In the genomic region with DNA sequence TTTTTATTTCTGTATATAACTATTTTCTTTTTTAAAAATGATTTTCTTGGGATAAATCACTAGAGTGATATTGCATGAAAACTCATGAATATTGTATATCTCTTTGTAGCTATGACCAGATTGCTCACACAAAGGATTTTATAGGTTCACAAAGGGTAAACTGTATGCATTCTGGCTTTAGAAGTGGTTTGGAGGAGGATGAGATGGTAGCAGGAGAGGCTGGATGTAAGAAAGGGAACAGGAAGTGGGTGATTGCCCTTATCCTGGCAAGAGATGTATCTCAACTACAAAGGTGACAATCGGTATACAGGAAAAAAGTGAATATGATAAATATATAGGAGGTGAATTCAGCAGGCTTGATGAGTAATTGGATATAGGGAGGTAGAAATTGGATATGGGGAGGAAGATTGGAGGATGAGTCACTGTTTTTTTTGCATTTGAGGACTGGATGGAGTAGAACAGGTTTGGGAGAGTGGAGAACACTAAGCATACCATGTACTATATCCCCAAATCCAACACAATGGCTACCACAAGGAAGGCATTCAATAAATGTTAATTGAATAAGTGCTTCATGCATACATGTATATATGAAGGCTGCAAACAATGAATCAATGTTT, we compare ENCODE assay signal across 1 cellular context.
TF ChIP-seq lines count a peak whose summit lies in the region.

No MANE protein-coding gene starts in this region.

TF ChIP-seq in HepG2, 621 proteins besides CTCF, POLR2A, EP300 and RAD21 (continued from another document):
- no peak for TF ChIP-seq ZBTB40 (IDR thresholded peaks at IDR 0.05)
- no peak for TF ChIP-seq ZBTB40 (CRISPR knock-in tag; IDR thresholded peaks at IDR 0.05)
- TF ChIP-seq NFYB (CRISPR knock-in tag; IDR thresholded peaks at IDR 0.05): no peak
- TF ChIP-seq MYNN (CRISPR knock-in tag; IDR thresholded peaks at IDR 0.05; ENCODE audit: low read depth): no peak
- TF ChIP-seq, protein P1, sequence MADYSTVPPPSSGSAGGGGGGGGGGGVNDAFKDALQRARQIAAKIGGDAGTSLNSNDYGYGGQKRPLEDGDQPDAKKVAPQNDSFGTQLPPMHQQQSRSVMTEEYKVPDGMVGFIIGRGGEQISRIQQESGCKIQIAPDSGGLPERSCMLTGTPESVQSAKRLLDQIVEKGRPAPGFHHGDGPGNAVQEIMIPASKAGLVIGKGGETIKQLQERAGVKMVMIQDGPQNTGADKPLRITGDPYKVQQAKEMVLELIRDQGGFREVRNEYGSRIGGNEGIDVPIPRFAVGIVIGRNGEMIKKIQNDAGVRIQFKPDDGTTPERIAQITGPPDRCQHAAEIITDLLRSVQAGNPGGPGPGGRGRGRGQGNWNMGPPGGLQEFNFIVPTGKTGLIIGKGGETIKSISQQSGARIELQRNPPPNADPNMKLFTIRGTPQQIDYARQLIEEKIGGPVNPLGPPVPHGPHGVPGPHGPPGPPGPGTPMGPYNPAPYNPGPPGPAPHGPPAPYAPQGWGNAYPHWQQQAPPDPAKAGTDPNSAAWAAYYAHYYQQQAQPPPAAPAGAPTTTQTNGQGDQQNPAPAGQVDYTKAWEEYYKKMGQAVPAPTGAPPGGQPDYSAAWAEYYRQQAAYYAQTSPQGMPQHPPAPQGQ (CRISPR knock-in tag; IDR thresholded peaks at IDR 0.05; ENCODE audit: borderline replicate concordance): no peak
- no peak for TF ChIP-seq U2AF1 (optimal IDR thresholded peaks at IDR 0.05; ENCODE audit: low read depth, low read length)
- TF ChIP-seq ZNF616 (CRISPR knock-in tag; IDR thresholded peaks at IDR 0.05; ENCODE audit: low read depth): no peak
- TF ChIP-seq, protein P2, sequence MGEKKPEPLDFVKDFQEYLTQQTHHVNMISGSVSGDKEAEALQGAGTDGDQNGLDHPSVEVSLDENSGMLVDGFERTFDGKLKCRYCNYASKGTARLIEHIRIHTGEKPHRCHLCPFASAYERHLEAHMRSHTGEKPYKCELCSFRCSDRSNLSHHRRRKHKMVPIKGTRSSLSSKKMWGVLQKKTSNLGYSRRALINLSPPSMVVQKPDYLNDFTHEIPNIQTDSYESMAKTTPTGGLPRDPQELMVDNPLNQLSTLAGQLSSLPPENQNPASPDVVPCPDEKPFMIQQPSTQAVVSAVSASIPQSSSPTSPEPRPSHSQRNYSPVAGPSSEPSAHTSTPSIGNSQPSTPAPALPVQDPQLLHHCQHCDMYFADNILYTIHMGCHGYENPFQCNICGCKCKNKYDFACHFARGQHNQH (CRISPR knock-in tag; IDR thresholded peaks at IDR 0.05): no peak
- TF ChIP-seq ZNF780A (CRISPR knock-in tag; IDR thresholded peaks at IDR 0.05): no peak
- no peak for TF ChIP-seq ARNT (IDR thresholded peaks at IDR 0.05)
- TF ChIP-seq, protein P3, sequence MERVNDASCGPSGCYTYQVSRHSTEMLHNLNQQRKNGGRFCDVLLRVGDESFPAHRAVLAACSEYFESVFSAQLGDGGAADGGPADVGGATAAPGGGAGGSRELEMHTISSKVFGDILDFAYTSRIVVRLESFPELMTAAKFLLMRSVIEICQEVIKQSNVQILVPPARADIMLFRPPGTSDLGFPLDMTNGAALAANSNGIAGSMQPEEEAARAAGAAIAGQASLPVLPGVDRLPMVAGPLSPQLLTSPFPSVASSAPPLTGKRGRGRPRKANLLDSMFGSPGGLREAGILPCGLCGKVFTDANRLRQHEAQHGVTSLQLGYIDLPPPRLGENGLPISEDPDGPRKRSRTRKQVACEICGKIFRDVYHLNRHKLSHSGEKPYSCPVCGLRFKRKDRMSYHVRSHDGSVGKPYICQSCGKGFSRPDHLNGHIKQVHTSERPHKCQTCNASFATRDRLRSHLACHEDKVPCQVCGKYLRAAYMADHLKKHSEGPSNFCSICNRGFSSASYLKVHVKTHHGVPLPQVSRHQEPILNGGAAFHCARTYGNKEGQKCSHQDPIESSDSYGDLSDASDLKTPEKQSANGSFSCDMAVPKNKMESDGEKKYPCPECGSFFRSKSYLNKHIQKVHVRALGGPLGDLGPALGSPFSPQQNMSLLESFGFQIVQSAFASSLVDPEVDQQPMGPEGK (CRISPR knock-in tag; IDR thresholded peaks at IDR 0.05): no peak
- TF ChIP-seq ZKSCAN5 (CRISPR knock-in tag; IDR thresholded peaks at IDR 0.05): no peak
